19 cellular contexts compared by ENCODE assay signal in the genomic region with DNA sequence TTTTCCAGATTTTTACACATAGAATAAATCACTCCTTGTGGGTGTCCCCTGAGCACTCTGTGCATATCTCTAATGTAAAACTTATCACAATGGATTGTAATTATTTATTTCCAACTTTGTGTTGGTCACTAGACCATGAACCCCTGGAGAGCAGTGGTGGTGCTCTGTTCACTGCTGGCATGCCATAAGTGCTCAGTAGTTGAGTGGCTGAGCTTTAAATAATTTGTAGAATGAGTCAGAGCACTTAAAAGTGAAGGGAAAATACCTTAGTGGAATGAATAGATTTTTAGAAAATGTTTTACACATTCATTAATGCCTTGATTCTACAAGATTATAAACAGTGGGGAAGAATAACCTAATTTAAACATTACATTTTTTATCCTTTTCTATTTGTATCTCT. TPM values are rescaled to one million over a fixed set of nuclear protein-coding genes. Genes with fewer than 3 reads are reported as not detected.
DNase-seq lines count a peak whose midpoint lies in the region; ATAC-seq and TF ChIP-seq lines count a peak whose summit lies in the region.
"Had no signal": no experiment of that assay in that cellular context is flagged by ENCODE, and none has a peak within 500 bp of the region (broad histone marks: within the 10 kb centered on the region; RNA-seq: fewer than 3 reads in every experiment).

No MANE protein-coding gene starts in this region.

- H3K36me3 ChIP-seq in ovary = no peaks in the 10 kb centered on the region
- H3K36me3 ChIP-seq: BLaER1 treated with 17β-estradiol and CSF1 and Interleukin-3, amounts not matched to agents 10 nM and 100 nM; pancreas; SJCRH30 had no signal

- H3K9me3 ChIP-seq in ovary = no peaks in the 10 kb centered on the region
- H3K9me3 ChIP-seq: BLaER1 treated with 17β-estradiol and CSF1 and Interleukin-3, amounts not matched to agents 10 nM and 100 nM; pancreas; SJCRH30 had no signal

- DNase-seq in DMS53 (lab: John Stamatoyannopoulos, UW) (peak; percentile 66), amniotic epithelial cell (ENCODE audit: low read depth) (peak; percentile 54), kidney tubule cell (ENCODE audit: low spot score) (peak; percentile 87), ovary (no peak), HPDE6-E6E7 (ENCODE audit: extremely low spot score) (no peak)
- DNase-seq in activated CD4-positive, alpha-beta T cell treated with anti-CD3 and anti-CD28 coated beads, Interleukin-2, amount 10 ng/mL, durations not matched to agents 24 days and 14 days = no peak
- DNase-seq: activated B cell treated with CpG ODN at 0.5 μM for 24 hours; activated T-cell treated with anti-CD3 and anti-CD28 coated beads for 4 hours; amniotic stem cell; NCI-H1436 treated with DMSO at 0.1 percent for 48 hours; pancreas; SJCRH30; stimulated activated CD4-positive, alpha-beta T cell treated with anti-CD3 and anti-CD28 coated beads, Interleukin-2, amount 100 ng/mL, for 48 hours; stimulated activated naive CD8-positive, alpha-beta T cell treated with anti-CD3 and anti-CD28 coated beads, Interleukin-15, Interleukin-2, amounts not matched to agents 100 U/mL and 50 U/mL, for 24 hours had no signal

- no peak overlapping the region for H3K4me3 ChIP-seq in ovary
- H3K4me3 ChIP-seq: BLaER1 treated with 17β-estradiol and CSF1 and Interleukin-3, amounts not matched to agents 10 nM and 100 nM; pancreas; SJCRH30 had no signal

- no peaks in the 10 kb centered on the region for H3K36me3 Mint-ChIP-seq in activated CD4-positive, alpha-beta T cell treated with anti-CD3 and anti-CD28 coated beads, Interleukin-2, amount 10 ng/mL, durations not matched to agents 24 days and 14 days (ENCODE audit: low read depth)
- H3K36me3 Mint-ChIP-seq: memory B cell had no signal

- no peak overlapping the region for H3K27ac ChIP-seq in ovary
- H3K27ac ChIP-seq: BLaER1 treated with 17β-estradiol and CSF1 and Interleukin-3, amounts not matched to agents 10 nM and 100 nM; pancreas; SJCRH30 had no signal

- no peak for TF ChIP-seq CTCF in ovary (IDR thresholded peaks at IDR 0.05)

- TF ChIP-seq POLR2A in ovary (IDR thresholded peaks at IDR 0.05) = no peak

- H3K27ac Mint-ChIP-seq in activated CD4-positive, alpha-beta T cell treated with anti-CD3 and anti-CD28 coated beads, Interleukin-2, amount 10 ng/mL, durations not matched to agents 24 days and 14 days = no peak overlapping the region
- H3K27ac Mint-ChIP-seq: activated B cell treated with CpG ODN at 0.5 μM for 24 hours, memory B cell had no signal

- intact Hi-C loops in activated CD4-positive, alpha-beta T cell treated with anti-CD3 and anti-CD28 coated beads, Interleukin-2, amount 10 ng/mL, durations not matched to agents 24 days and 14 days (cut with micrococcal nuclease) = no loop called here
- intact Hi-C loops in ovary (cut with DNase I) = no loop called here

- TF ChIP-seq EP300 in ovary (IDR thresholded peaks at IDR 0.05) = no peak

- ATAC-seq in HG02678 (IDR thresholded peaks at IDR 0.05; ENCODE audit: unreplicated experiment) (peak; percentile 48), GM19035 (IDR thresholded peaks at IDR 0.05; ENCODE audit: unreplicated experiment) (no peak)
- ATAC-seq: HepG2; pancreas; stimulated activated naive CD8-positive, alpha-beta T cell treated with anti-CD3 and anti-CD28 coated beads, Interleukin-15, Interleukin-2, amounts not matched to agents 100 U/mL and 50 U/mL, for 24 hours had no signal

- no peaks in the 10 kb centered on the region for H3K4me1 Mint-ChIP-seq in activated CD4-positive, alpha-beta T cell treated with anti-CD3 and anti-CD28 coated beads, Interleukin-2, amount 10 ng/mL, durations not matched to agents 24 days and 14 days
- H3K4me1 Mint-ChIP-seq: activated B cell treated with CpG ODN at 0.5 μM for 24 hours, memory B cell had no signal

- no peaks in the 10 kb centered on the region for H3K4me1 ChIP-seq in ovary (ENCODE audit: insufficient read depth)
- H3K4me1 ChIP-seq: pancreas, SJCRH30 had no signal

- no peak overlapping the region for H3K4me3 Mint-ChIP-seq in activated CD4-positive, alpha-beta T cell treated with anti-CD3 and anti-CD28 coated beads, Interleukin-2, amount 10 ng/mL, durations not matched to agents 24 days and 14 days
- H3K4me3 Mint-ChIP-seq: activated B cell treated with CpG ODN at 0.5 μM for 24 hours, memory B cell had no signal

- H3K9me3 Mint-ChIP-seq in activated CD4-positive, alpha-beta T cell treated with anti-CD3 and anti-CD28 coated beads, Interleukin-2, amount 10 ng/mL, durations not matched to agents 24 days and 14 days = no peaks in the 10 kb centered on the region
- H3K9me3 Mint-ChIP-seq: activated B cell treated with CpG ODN at 0.5 μM for 24 hours had no signal

- H3K27me3 Mint-ChIP-seq in activated CD4-positive, alpha-beta T cell treated with anti-CD3 and anti-CD28 coated beads, Interleukin-2, amount 10 ng/mL, durations not matched to agents 24 days and 14 days = no peaks in the 10 kb centered on the region
- H3K27me3 Mint-ChIP-seq: activated B cell treated with CpG ODN at 0.5 μM for 24 hours, memory B cell had no signal

- no peaks in the 10 kb centered on the region for H3K27me3 ChIP-seq in ovary
- H3K27me3 ChIP-seq: BLaER1 treated with 17β-estradiol and CSF1 and Interleukin-3, amounts not matched to agents 10 nM and 100 nM; pancreas; SJCRH30 had no signal

RNA-seq across cellular contexts. Expression of gene MGAT4C, which starts 6.3 kb away (rescaled TPM):
- not detected in 2 replicates for total RNA-seq in activated CD4-positive, alpha-beta T cell treated with anti-CD3 and anti-CD28 coated beads, Interleukin-2, amount 10 ng/mL, durations not matched to agents 24 days and 14 days
- total RNA-seq in ovary = under 1 TPM in 5 of 7 donors, not detected in 2; under 0.01 to 0.32 (median 0.05) TPM
- under 1 TPM; 0.01 to 0.17 TPM for polyA plus RNA-seq in ovary
- total RNA-seq: activated B cell treated with CpG ODN at 0.5 μM for 24 hours, HepG2 had no signal
- polyA plus RNA-seq: HepG2 had no signal

Comparison
In these comparisons a context has a peak if more than half of its experiments do, and no peak if none do; other contexts are left out.
1. DNase-seq: peak in DMS53 (single experiment), amniotic epithelial cell (single experiment) and kidney tubule cell (single experiment); none in activated CD4-positive, alpha-beta T cell treated with anti-CD3 and anti-CD28 coated beads, Interleukin-2, amount 10 ng/mL, durations not matched to agents 24 days and 14 days (single experiment), ovary (0 of 5) and HPDE6-E6E7 (single experiment).